In the genomic region with DNA sequence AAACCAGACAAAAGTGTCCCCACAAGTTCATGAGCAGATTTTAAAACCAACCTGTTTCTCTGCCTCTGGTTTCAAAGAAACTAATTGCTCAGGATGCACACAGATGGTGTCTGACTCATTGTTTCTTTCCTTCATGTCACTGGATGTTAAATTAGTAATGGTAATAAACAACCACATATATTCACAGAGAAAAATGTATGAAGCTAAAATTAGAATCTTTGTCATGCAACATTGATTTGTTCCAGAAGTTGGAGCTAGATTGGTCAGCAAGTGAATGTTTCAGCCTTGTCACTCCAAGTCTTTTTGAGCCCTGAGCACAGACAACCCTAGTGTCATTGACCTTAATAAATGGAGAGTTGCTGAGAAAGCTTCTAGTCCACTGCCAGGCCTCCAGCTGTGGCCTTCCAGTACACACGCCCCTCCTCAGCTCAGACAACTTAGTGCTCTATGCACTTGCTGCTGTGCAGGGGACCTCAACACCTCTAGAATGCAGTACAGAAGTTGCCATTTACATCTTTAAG, we compare ENCODE assay signal across 8 cellular contexts.
DNase-seq lines count a peak whose midpoint lies in the region; ATAC-seq and TF ChIP-seq lines count a peak whose summit lies in the region.

No MANE protein-coding gene starts in this region.

- intact Hi-C loops in testis (cut with DNase I; ENCODE audit: low total_unique reads), result no loop called here

- H3K27me3 ChIP-seq in testis, result no peaks in the 10 kb centered on the region

- DNase-seq in ELR (ENCODE audit: low read depth) (peak; percentile 87), amniotic epithelial cell (ENCODE audit: low read depth) (peak; percentile 79), lung microvascular endothelial cell (ENCODE audit: low read depth in 2 of 2) (peak; percentile 79 to 92), testis (no peak), NCI-H2107 treated with DMSO at 0.1 percent for 48 hours (lab: John Stamatoyannopoulos, UW; ENCODE audit: unreplicated experiment) (no peak), HPDE6-E6E7 (ENCODE audit: extremely low spot score) (no peak)

- H3K4me1 ChIP-seq in testis, result peaks cover 28% of the 10 kb centered on the region

- no peak for TF ChIP-seq CTCF in testis (IDR thresholded peaks at IDR 0.05)

- WGBS in testis, 2 donors, result 57 to 67% methylated on average over 1 of the region's 1 CpG

- no peak for TF ChIP-seq POLR2A in testis (IDR thresholded peaks at IDR 0.05)

- no peaks in the 10 kb centered on the region for H3K36me3 ChIP-seq in testis (ENCODE audit: low read depth, missing control alignments)

- H3K4me3 ChIP-seq in testis, result no peak overlapping the region

- peak overlapping the region in 1 of 2 donors; percentile 84 for H3K27ac ChIP-seq in testis

- peak; percentile 47 for ATAC-seq in HG03066 (IDR thresholded peaks at IDR 0.05; ENCODE audit: low read depth, unreplicated experiment)
- ATAC-seq in HG03571 (IDR thresholded peaks at IDR 0.05; ENCODE audit: unreplicated experiment), result no peak

- no peaks in the 10 kb centered on the region for H3K9me3 ChIP-seq in testis

Comparison
In these comparisons a context has a peak if more than half of its experiments do, and no peak if none do; other contexts are left out.
1. DNase-seq: peak in ELR (single experiment), amniotic epithelial cell (single experiment) and lung microvascular endothelial cell (2 of 2); none in testis (single experiment), NCI-H2107 treated with DMSO at 0.1 percent for 48 hours (single experiment) and HPDE6-E6E7 (single experiment).